ENCODE assay signal across 2 cellular contexts in the genomic region with DNA sequence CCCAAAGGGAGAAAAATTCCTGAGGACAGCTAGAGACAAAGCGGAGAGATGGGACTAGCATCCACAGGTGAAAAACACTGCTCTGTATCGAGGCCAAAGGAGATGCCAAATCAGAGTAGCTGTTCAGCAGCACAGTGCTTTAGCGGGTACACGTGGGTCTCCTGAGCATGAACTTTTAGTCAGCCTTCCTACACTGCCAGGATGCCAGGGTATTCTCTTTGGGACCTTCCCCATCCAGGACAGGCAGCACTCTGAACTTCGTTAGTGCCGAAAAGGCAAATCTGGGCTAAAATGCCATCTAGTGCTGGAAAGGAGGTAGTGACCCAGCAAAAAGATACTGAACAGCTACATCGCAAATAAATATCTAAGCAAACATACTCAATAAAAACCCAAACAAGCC.
TF ChIP-seq lines count a peak whose summit lies in the region.

No MANE protein-coding gene starts in this region.

TF ChIP-seq in H1, 55 proteins besides CTCF, POLR2A, EP300 and RAD21:
- TF ChIP-seq EZH2 (IDR thresholded peaks at IDR 0.05; ENCODE audit: low read depth, low read length, severe bottlenecking) (no peak), MAFK (IDR thresholded peaks at IDR 0.05; ENCODE audit: low read depth, low read length) (peak; percentile 26; the same call in 1 of the 2 replicates), YY1 (IDR thresholded peaks at IDR 0.05; ENCODE audit: low read depth, low read length) (0 out of 2 replicates have a peak, but pooled peaks have one; percentile 26), EGR1 (IDR thresholded peaks at IDR 0.05; ENCODE audit: borderline replicate concordance, low read depth, low read length) (no peak)
- TF ChIP-seq, protein P1, sequence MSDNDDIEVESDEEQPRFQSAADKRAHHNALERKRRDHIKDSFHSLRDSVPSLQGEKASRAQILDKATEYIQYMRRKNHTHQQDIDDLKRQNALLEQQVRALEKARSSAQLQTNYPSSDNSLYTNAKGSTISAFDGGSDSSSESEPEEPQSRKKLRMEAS (IDR thresholded peaks at IDR 0.05) = 0 out of 2 replicates have a peak, but pooled peaks have one; percentile 30

TF ChIP-seq in neural cell, 6 proteins besides CTCF, POLR2A, EP300 and RAD21:
- TF ChIP-seq SMC3 (conservative IDR thresholded peaks at IDR 0.05; ENCODE audit: poor library complexity) (peak; percentile 46), TAF1 (IDR thresholded peaks at IDR 0.05; ENCODE audit: low read depth) (no peak)
